ENCODE assay signal across 23 cellular contexts in the genomic region with DNA sequence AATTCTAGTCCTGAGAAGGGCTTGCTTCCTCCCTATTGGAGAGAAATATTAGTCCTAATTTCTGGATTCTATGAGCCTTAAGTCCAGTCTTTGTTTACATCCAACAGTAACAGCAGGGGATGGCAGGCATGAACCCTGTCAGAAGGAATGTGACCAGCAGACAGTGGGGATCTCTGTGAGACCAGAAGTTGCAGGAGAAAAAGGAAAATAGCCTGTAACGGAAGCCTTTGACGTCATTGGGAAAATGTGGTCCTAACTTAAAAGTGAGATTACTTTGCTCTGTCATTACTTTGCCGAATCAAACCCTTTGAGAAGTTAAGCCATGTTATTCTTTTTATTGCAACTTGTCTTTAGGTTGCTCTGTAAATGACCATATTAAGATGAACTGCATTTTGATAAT.
"Had no signal": no experiment of that assay in that cellular context is flagged by ENCODE, and none has a peak within 500 bp of the region (broad histone marks: within the 10 kb centered on the region; RNA-seq: fewer than 3 reads in every experiment).

No MANE protein-coding gene starts in this region.

- H3K4me3 Mint-ChIP-seq: activated naive CD4-positive, alpha-beta T cell treated with anti-CD3 and anti-CD28 coated beads for 36 hours; activated naive CD8-positive, alpha-beta T cell treated with anti-CD3 and anti-CD28 coated beads for 36 hours; natural killer cell treated with Interleukin-12 subunit alpha and Interleukin-12 subunit beta and Interleukin-15 and Interleukin-18, amount 100 ng/mL, for 72 hours; stimulated activated effector memory CD8-positive, alpha-beta T cell treated with anti-CD3 and anti-CD28 coated beads, Interleukin-12 subunit alpha, Interleukin-12 subunit beta, amount 100 ng/mL, for 72 hours; stimulated activated naive CD8-positive, alpha-beta T cell treated with anti-CD3 and anti-CD28 coated beads, Interleukin-15, Interleukin-2, amounts not matched to agents 100 ng/mL and 50 ng/mL, for 24 hours; type B pancreatic cell had no signal

- H3K9me3 Mint-ChIP-seq: activated naive CD4-positive, alpha-beta T cell treated with anti-CD3 and anti-CD28 coated beads for 36 hours; activated naive CD8-positive, alpha-beta T cell treated with anti-CD3 and anti-CD28 coated beads for 36 hours; stimulated activated effector memory CD8-positive, alpha-beta T cell treated with anti-CD3 and anti-CD28 coated beads, Interleukin-12 subunit alpha, Interleukin-12 subunit beta, amount 100 ng/mL, for 72 hours; stimulated activated naive CD8-positive, alpha-beta T cell treated with anti-CD3 and anti-CD28 coated beads, Interleukin-15, Interleukin-2, amounts not matched to agents 100 ng/mL and 50 ng/mL, for 24 hours had no signal

- H3K27ac ChIP-seq: coronary artery, dorsolateral prefrontal cortex, gastroesophageal sphincter, heart left ventricle, thoracic aorta, uterus, VCaP had no signal

- H3K27me3 Mint-ChIP-seq: activated naive CD8-positive, alpha-beta T cell treated with anti-CD3 and anti-CD28 coated beads for 36 hours; natural killer cell treated with Interleukin-12 subunit alpha and Interleukin-12 subunit beta and Interleukin-15 and Interleukin-18, amount 100 ng/mL, for 72 hours; stimulated activated naive CD8-positive, alpha-beta T cell treated with anti-CD3 and anti-CD28 coated beads, Interleukin-15, Interleukin-2, amounts not matched to agents 100 ng/mL and 50 ng/mL, for 24 hours; type B pancreatic cell had no signal

- H3K4me1 ChIP-seq: heart left ventricle, uterus had no signal

- H3K27ac Mint-ChIP-seq: activated naive CD4-positive, alpha-beta T cell treated with anti-CD3 and anti-CD28 coated beads for 36 hours; activated naive CD8-positive, alpha-beta T cell treated with anti-CD3 and anti-CD28 coated beads for 36 hours; natural killer cell treated with Interleukin-12 subunit alpha and Interleukin-12 subunit beta and Interleukin-15 and Interleukin-18, amount 100 ng/mL, for 72 hours; stimulated activated effector memory CD8-positive, alpha-beta T cell treated with anti-CD3 and anti-CD28 coated beads, Interleukin-12 subunit alpha, Interleukin-12 subunit beta, amount 100 ng/mL, for 72 hours; stimulated activated naive CD8-positive, alpha-beta T cell treated with anti-CD3 and anti-CD28 coated beads, Interleukin-15, Interleukin-2, amounts not matched to agents 100 ng/mL and 50 ng/mL, for 24 hours; type B pancreatic cell had no signal

- DNase-seq: activated CD4-positive, alpha-beta T cell treated with anti-CD3 and anti-CD28 coated beads for 48 hours; activated CD4-positive, alpha-beta T cell treated with anti-CD3 and anti-CD28 coated beads, Interleukin-2, amount 50 U/mL, for 48 hours; activated CD8-positive, alpha-beta memory T cell treated with anti-CD3 and anti-CD28 coated beads for 24 hours; activated effector memory CD4-positive, alpha-beta T cell treated with Interleukin-2 at 50 U/mL for 16 hours; activated naive CD4-positive, alpha-beta T cell treated with anti-CD3 and anti-CD28 coated beads for 36 hours; activated naive CD8-positive, alpha-beta T cell treated with anti-CD3 and anti-CD28 coated beads for 36 hours; dorsolateral prefrontal cortex; effector memory CD4-positive, alpha-beta T cell; erythroblast; heart left ventricle; posterior cingulate gyrus; right cardiac atrium; stimulated activated CD4-positive, alpha-beta T cell treated with anti-CD3 and anti-CD28 coated beads, Interleukin-4, amount 100 ng/mL, for 24 hours; T-helper 9 cell; uterus had no signal

- H3K9me3 ChIP-seq: gastroesophageal sphincter, heart left ventricle, thoracic aorta, uterus had no signal

- H3K36me3 Mint-ChIP-seq: activated naive CD8-positive, alpha-beta T cell treated with anti-CD3 and anti-CD28 coated beads for 36 hours; natural killer cell treated with Interleukin-12 subunit alpha and Interleukin-12 subunit beta and Interleukin-15 and Interleukin-18, amount 100 ng/mL, for 72 hours; stimulated activated effector memory CD8-positive, alpha-beta T cell treated with anti-CD3 and anti-CD28 coated beads, Interleukin-12 subunit alpha, Interleukin-12 subunit beta, amount 100 ng/mL, for 72 hours; type B pancreatic cell had no signal

- H3K36me3 ChIP-seq: gastroesophageal sphincter, heart left ventricle, thoracic aorta, uterus had no signal

- H3K4me3 ChIP-seq: coronary artery, dorsolateral prefrontal cortex, gastroesophageal sphincter, heart left ventricle, thoracic aorta, uterus had no signal

- ATAC-seq: gastroesophageal sphincter; heart left ventricle; natural killer cell treated with Interleukin-12 subunit alpha and Interleukin-12 subunit beta and Interleukin-15 and Interleukin-18, amount 100 ng/mL, for 72 hours; right cardiac atrium; stimulated activated effector memory CD8-positive, alpha-beta T cell treated with anti-CD3 and anti-CD28 coated beads, Interleukin-12 subunit alpha, Interleukin-12 subunit beta, amount 100 ng/mL, for 72 hours had no signal

- H3K4me1 Mint-ChIP-seq: activated naive CD8-positive, alpha-beta T cell treated with anti-CD3 and anti-CD28 coated beads for 36 hours; stimulated activated effector memory CD8-positive, alpha-beta T cell treated with anti-CD3 and anti-CD28 coated beads, Interleukin-12 subunit alpha, Interleukin-12 subunit beta, amount 100 ng/mL, for 72 hours had no signal

- H3K27me3 ChIP-seq: dorsolateral prefrontal cortex, gastroesophageal sphincter, heart left ventricle, uterus had no signal
